In the genomic region with DNA sequence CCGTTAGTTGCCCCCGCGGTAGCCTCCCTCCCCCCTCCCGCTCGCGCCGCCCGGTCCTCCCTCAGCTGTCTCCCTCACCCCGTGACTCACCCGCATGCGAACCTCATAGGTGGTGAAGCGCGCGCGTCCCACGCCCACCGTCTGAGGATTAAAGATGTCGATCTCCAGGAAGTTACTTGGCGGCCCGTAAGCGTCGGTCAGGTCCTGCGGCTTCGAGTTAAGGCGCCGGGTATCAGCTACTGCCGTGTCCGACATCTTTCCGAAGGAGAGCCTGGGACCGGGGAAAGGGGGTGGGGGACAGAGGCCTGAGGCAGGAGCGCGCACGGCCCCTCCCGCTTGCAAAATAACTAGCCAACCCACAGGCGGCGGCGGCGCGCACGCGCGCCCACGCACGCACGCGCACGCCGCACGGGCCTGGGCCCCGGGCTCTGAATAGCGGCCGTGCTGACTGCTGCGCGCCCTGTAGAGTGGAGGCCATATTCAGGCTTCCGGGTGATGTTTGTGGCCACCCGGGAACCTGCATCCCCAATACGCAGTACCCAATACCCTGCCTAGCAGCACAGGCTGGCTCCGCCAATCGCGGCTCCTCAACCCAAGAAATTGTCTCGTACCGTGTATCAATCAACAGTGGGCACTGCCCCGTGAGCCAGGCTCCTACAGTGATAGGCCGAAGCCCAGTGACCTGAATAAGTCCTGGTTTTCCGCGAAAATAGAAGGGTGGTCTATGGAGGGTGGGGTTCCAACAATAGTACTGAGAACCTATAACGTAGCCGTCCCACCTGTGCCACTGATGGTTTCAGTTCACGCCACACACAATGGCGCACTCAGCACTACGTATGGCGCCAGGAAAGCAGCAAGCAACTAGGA, we compare ENCODE assay signal across 8 cellular contexts. TPM values are rescaled to one million over a fixed set of nuclear protein-coding genes. Genes with fewer than 3 reads are reported as not detected.
DNase-seq lines count a peak whose midpoint lies in the region; ATAC-seq, FAIRE-seq and TF ChIP-seq lines count a peak whose summit lies in the region.

Gene SNX12, minus strand, starts transcription at position 283 of the 867 bp plus-strand sequence. Its CDS starts 28 bp downstream, at position 255.

- CTCF ChIA-PET in activated naive CD4-positive, alpha-beta T cell treated with anti-CD3 and anti-CD28 coated beads for 36 hours (lab: Charles Lee): interaction anchor here (0.9 to 1.0 kb wide), 2 partner anchors 29 to 61 kb away, joined by 3 read pairs; no protein-coding TSS in a partner anchor

- H3K36me3 ChIP-seq in GM06990 (ENCODE audit: control insufficient read depth, insufficient read depth, low read length) (no peaks in the 10 kb centered on the region), neutrophil (no peaks in the 10 kb centered on the region)

- H3K27me3 ChIP-seq in GM06990 (replicated peaks; ENCODE audit: control insufficient read depth, insufficient read depth, low read length) (no peaks in the 10 kb centered on the region), neutrophil (no peaks in the 10 kb centered on the region)

- peaks cover 2% of the 10 kb centered on the region for H3K36me3 Mint-ChIP-seq in activated naive CD4-positive, alpha-beta T cell treated with anti-CD3 and anti-CD28 coated beads for 36 hours (ENCODE audit: low read depth)

- H3K27me3 Mint-ChIP-seq in activated naive CD4-positive, alpha-beta T cell treated with anti-CD3 and anti-CD28 coated beads for 36 hours (ENCODE audit: low read depth): no peaks in the 10 kb centered on the region

- H3K9me3 ChIP-seq in neutrophil: no peaks in the 10 kb centered on the region

- H3K27ac Mint-ChIP-seq in activated naive CD4-positive, alpha-beta T cell treated with anti-CD3 and anti-CD28 coated beads for 36 hours: peak within 1 kb of the TSS; percentile 94

- H3K4me1 ChIP-seq in neutrophil (ENCODE audit: control insufficient read depth in 1 of 2, insufficient read depth in 1 of 2, low read depth in 1 of 2, low read length in 1 of 2): peaks cover 30 to 35% of the 10 kb centered on the region in 2 experiments

- peaks cover 19% of the 10 kb centered on the region for H3K4me1 Mint-ChIP-seq in activated naive CD4-positive, alpha-beta T cell treated with anti-CD3 and anti-CD28 coated beads for 36 hours (ENCODE audit: low read depth)

- H3K9me3 Mint-ChIP-seq in activated naive CD4-positive, alpha-beta T cell treated with anti-CD3 and anti-CD28 coated beads for 36 hours: no peaks in the 10 kb centered on the region

- peak; percentile 53 for TF ChIP-seq POLR2A in NB4 (IDR thresholded peaks at IDR 0.05; ENCODE audit: extremely low read depth, insufficient read length)

- no peak for FAIRE-seq in frontal cortex (lab: Jason Lieb, UNC)

- ATAC-seq in HG02571 (IDR thresholded peaks at IDR 0.05; ENCODE audit: unreplicated experiment): peak; percentile 91

- intact Hi-C loops in activated naive CD4-positive, alpha-beta T cell treated with anti-CD3 and anti-CD28 coated beads for 36 hours (cut with micrococcal nuclease): loop anchor here (1.0 to 10.0 kb wide), 9 partner anchors 27 to 554 kb away; partner anchors contain the start of genes FOXO4, IL2RG, MED12 and NONO

- H3K4me3 Mint-ChIP-seq in activated naive CD4-positive, alpha-beta T cell treated with anti-CD3 and anti-CD28 coated beads for 36 hours: peak within 1 kb of the TSS; percentile 96

- H3K4me3 ChIP-seq in GM06990 (replicated peaks; ENCODE audit: low read depth, low read length) (peak within 1 kb of the TSS; percentile 84), NB4 (ENCODE audit: low read depth, low read length) (peak within 1 kb of the TSS; percentile 94), neutrophil (ENCODE audit: low read depth in 1 of 2, low read length in 1 of 2) (peak within 1 kb of the TSS; percentile 65 to 76)

- peak within 1 kb of the TSS; percentile 93 for H3K27ac ChIP-seq in neutrophil

- DNase-seq in GM06990 (ENCODE audit: extremely low read depth, insufficient read length) (peak; percentile 94), NB4 (ENCODE audit: low read depth) (peak; percentile 95), SK-N-DZ (ENCODE audit: low spot score) (peak; percentile 95), frontal cortex (ENCODE audit: low spot score in 2 of 2) (peak; percentile 82 to 85)
- peak; percentile 93 for DNase-seq in activated naive CD4-positive, alpha-beta T cell treated with anti-CD3 and anti-CD28 coated beads for 36 hours

- TF ChIP-seq CTCF in GM06990 (IDR thresholded peaks at IDR 0.05; ENCODE audit: insufficient read depth, low read length, poor library complexity, severe bottlenecking) (no peak), NB4 (IDR thresholded peaks at IDR 0.05; ENCODE audit: low read depth, low read length) (no peak), neutrophil (IDR thresholded peaks at IDR 0.05) (no peak), subcutaneous adipose tissue (IDR thresholded peaks at IDR 0.05; ENCODE audit: low read depth) (no peak)

RNA-seq across cellular contexts. Expression of gene SNX12, which starts in this region (rescaled TPM):
- 49.3 and 64.5 TPM in 2 replicates for polyA plus RNA-seq in SK-N-DZ (2014; cell fraction: cytosol; rRNA removed)
- 15.0 and 34.3 TPM in 2 replicates for polyA plus RNA-seq in SK-N-DZ (2014; cell fraction: nucleus; rRNA removed)
- total RNA-seq in activated naive CD4-positive, alpha-beta T cell treated with anti-CD3 and anti-CD28 coated beads for 36 hours: 10 to 100 TPM; 32.9 to 35.2 TPM
- total RNA-seq in frontal cortex (62.8 TPM), subcutaneous adipose tissue (10 to 100 TPM; 27.3 to 35.0 (median 31.4) TPM)

Comparison
In these comparisons a context has a peak if more than half of its experiments do, and no peak if none do; other contexts are left out.
1. Peak in every context shown above with its lines: DNase-seq, ATAC-seq, H3K4me3 ChIP-seq and H3K27ac ChIP-seq.